12 cellular contexts compared by ENCODE assay signal in the genomic region with DNA sequence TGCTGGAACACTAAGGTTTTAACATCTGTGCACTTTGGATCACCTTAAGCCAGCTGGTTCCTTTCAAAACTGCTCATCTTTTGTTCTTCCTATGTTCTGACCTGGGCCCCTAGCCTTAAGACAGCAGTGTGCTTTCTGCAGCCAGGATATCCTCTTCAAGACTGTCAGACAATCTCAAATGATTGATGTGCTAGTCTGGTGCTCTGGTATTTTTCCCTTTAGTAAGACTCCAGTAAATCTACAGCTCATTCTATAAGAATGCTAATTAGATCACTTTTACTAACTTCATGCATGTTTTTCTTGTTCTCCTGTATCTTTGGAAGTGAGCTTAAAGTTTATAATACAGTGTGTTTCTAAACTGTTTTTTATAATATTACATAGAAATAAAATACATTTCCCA.
DNase-seq lines count a peak whose midpoint lies in the region; ATAC-seq and TF ChIP-seq lines count a peak whose summit lies in the region.
"Had no signal": no experiment of that assay in that cellular context is flagged by ENCODE, and none has a peak within 500 bp of the region (broad histone marks: within the 10 kb centered on the region; RNA-seq: fewer than 3 reads in every experiment).

No MANE protein-coding gene starts in this region.

- H3K9me2 ChIP-seq in PC-3 (replicated peaks; ENCODE audit: low read length), result no peaks in the 10 kb centered on the region

- H2BK120ac ChIP-seq in trophoblast cell (ENCODE audit: insufficient read depth, low read length, poor library complexity), result no peak overlapping the region

- ATAC-seq in PC-3 (peak; percentile 70), esophagus mucosa (peak; percentile 59)

- POLR2A ChIA-PET in PC-3 (lab: Charles Lee; ENCODE audit: unreplicated experiment), result no interaction called here

- H3K9me3 ChIP-seq in PC-3 (ENCODE audit: low read length) (no peaks in the 10 kb centered on the region), trophoblast cell (ENCODE audit: insufficient read depth, low read depth, low read length) (no peaks in the 10 kb centered on the region)

- no peaks in the 10 kb centered on the region for H3K9me3 Mint-ChIP-seq in activated T-cell treated with anti-CD3 and anti-CD28 coated beads, Interleukin-2, amount 50 U/mL, for 24 hours
- H3K9me3 Mint-ChIP-seq: brain had no signal

- H4K20me1 ChIP-seq in PC-3 (ENCODE audit: low read length), result no peaks in the 10 kb centered on the region

- intact Hi-C loops in PC-3 (cut with micrococcal nuclease), result loop anchor here (5.0 kb wide), 1 partner anchor 136 kb away; no protein-coding TSS in a partner anchor

- H3K36me3 ChIP-seq in PC-3 (ENCODE audit: low read depth, low read length) (no peaks in the 10 kb centered on the region), trophoblast cell (ENCODE audit: control insufficient read depth in 1 of 2, insufficient read depth in 2 of 2, low read length in 2 of 2) (no peaks in the 10 kb centered on the region)

- no peak overlapping the region for H2BK5ac ChIP-seq in trophoblast cell (ENCODE audit: low read depth, low read length, poor library complexity)

- no peak overlapping the region for H2AFZ ChIP-seq in PC-3 (ENCODE audit: low read length)
- no peak overlapping the region for H2AFZ ChIP-seq in trophoblast cell (ENCODE audit: insufficient read depth, low read length, poor library complexity)

- no peaks in the 10 kb centered on the region for H3K36me3 Mint-ChIP-seq in activated T-cell treated with anti-CD3 and anti-CD28 coated beads, Interleukin-2, amount 50 U/mL, for 24 hours (ENCODE audit: low read depth)
- H3K36me3 Mint-ChIP-seq: brain had no signal

- H3K23ac ChIP-seq in trophoblast cell (ENCODE audit: low read length), result no peak overlapping the region

- no peak overlapping the region for H4K8ac ChIP-seq in trophoblast cell (ENCODE audit: low read depth, low read length)

- no peak overlapping the region for H2BK12ac ChIP-seq in trophoblast cell (ENCODE audit: low read length)

- H3K4me3 ChIP-seq in PC-3 (ENCODE audit: low read length), result no peak overlapping the region
- H3K4me3 ChIP-seq in trophoblast cell (ENCODE audit: low read depth, low read length), result no peak overlapping the region

- DNase-seq in ELR (ENCODE audit: low read depth) (peak; percentile 70), PC-3 (peak; percentile 64), trophoblast cell (peak; percentile 25 to 63), OCI-M2 (lab: John Stamatoyannopoulos, UW; ENCODE audit: unreplicated experiment) (no peak), NCI-H2081 treated with DMSO at 0.1 percent for 48 hours (lab: John Stamatoyannopoulos, UW) (no peak), NCI-H1105 (lab: John Stamatoyannopoulos, UW) (no peak)
- no peak for DNase-seq in activated T-cell treated with anti-CD3 and anti-CD28 coated beads, Interleukin-2, amount 50 U/mL, for 24 hours
- DNase-seq: activated CD8-positive, alpha-beta memory T cell treated with anti-CD3 and anti-CD28 coated beads for 24 hours; head of caudate nucleus; nucleus accumbens had no signal

- H3K27me3 Mint-ChIP-seq in activated T-cell treated with anti-CD3 and anti-CD28 coated beads, Interleukin-2, amount 50 U/mL, for 24 hours, result no peaks in the 10 kb centered on the region
- H3K27me3 Mint-ChIP-seq: brain had no signal

- H4K12ac ChIP-seq in trophoblast cell (ENCODE audit: low read depth, low read length), result no peak overlapping the region

- H3K14ac ChIP-seq in trophoblast cell (ENCODE audit: low read length), result no peak overlapping the region

- H4K91ac ChIP-seq in trophoblast cell (ENCODE audit: low read depth, low read length), result no peak overlapping the region

- H3F3A ChIP-seq in PC-3 (ENCODE audit: low read length, unreplicated experiment), result no peaks in the 10 kb centered on the region

- no peak overlapping the region for H2AK5ac ChIP-seq in trophoblast cell (ENCODE audit: low read length)

- CTCF ChIA-PET in PC-3 (lab: Charles Lee), result interaction anchor here (0.7 kb wide), 1 partner anchor 139 kb away, joined by 3 read pairs; no protein-coding TSS in a partner anchor

- peaks cover 10% of the 10 kb centered on the region for H3K79me1 ChIP-seq in trophoblast cell (ENCODE audit: low read length)

- no peak overlapping the region for H3K18ac ChIP-seq in trophoblast cell (ENCODE audit: low read length)

- no peak overlapping the region for H3K4ac ChIP-seq in trophoblast cell (ENCODE audit: low read depth, low read length)

- H3K27ac ChIP-seq in PC-3 (ENCODE audit: low read length) (no peak overlapping the region), trophoblast cell (ENCODE audit: low read depth, low read length) (peak overlapping the region; percentile 97)

- H3K4me1 ChIP-seq in PC-3 (ENCODE audit: insufficient read depth, low read length), result peaks cover 35% of the 10 kb centered on the region
- H3K4me1 ChIP-seq in trophoblast cell (ENCODE audit: control insufficient read depth in 1 of 2, insufficient read depth in 2 of 2, low read length in 2 of 2), result peaks cover 2% of the 10 kb centered on the region in 2 experiments

- no peak overlapping the region for H3K4me3 Mint-ChIP-seq in activated T-cell treated with anti-CD3 and anti-CD28 coated beads, Interleukin-2, amount 50 U/mL, for 24 hours
- H3K4me3 Mint-ChIP-seq: brain had no signal

- H3K4me2 ChIP-seq in PC-3 (ENCODE audit: low read length) (peak overlapping the region; percentile 24), trophoblast cell (ENCODE audit: low read length) (no peak overlapping the region)

- no peaks in the 10 kb centered on the region for H3K4me1 Mint-ChIP-seq in activated T-cell treated with anti-CD3 and anti-CD28 coated beads, Interleukin-2, amount 50 U/mL, for 24 hours (ENCODE audit: low read depth)

- H3K27ac Mint-ChIP-seq in activated T-cell treated with anti-CD3 and anti-CD28 coated beads, Interleukin-2, amount 50 U/mL, for 24 hours, result no peak overlapping the region

- no peak for TF ChIP-seq CTCF in PC-3 (conservative IDR thresholded peaks at IDR 0.05; ENCODE audit: low read depth, low read length)

- H3K27me3 ChIP-seq in PC-3 (ENCODE audit: low read length) (no peaks in the 10 kb centered on the region), trophoblast cell (ENCODE audit: insufficient read depth, low read length) (no peaks in the 10 kb centered on the region)

- H3K79me2 ChIP-seq in PC-3 (ENCODE audit: low read length) (no peaks in the 10 kb centered on the region), trophoblast cell (ENCODE audit: control insufficient read depth, insufficient read depth, low read length, poor library complexity) (peaks cover 2% of the 10 kb centered on the region)

- H3K9ac ChIP-seq in PC-3 (ENCODE audit: low read length) (no peak overlapping the region), trophoblast cell (ENCODE audit: low read length) (no peak overlapping the region)

- no TSS peak for BruUV-seq in PC-3 (replicated peaks; lab: Mats Ljungman, UMichigan)

Comparison
In these comparisons a context has a peak if more than half of its experiments do, and no peak if none do; other contexts are left out.
1. DNase-seq: peak in ELR (single experiment), PC-3 (single experiment) and trophoblast cell (2 of 2); none in activated T-cell treated with anti-CD3 and anti-CD28 coated beads, Interleukin-2, amount 50 U/mL, for 24 hours (single experiment), OCI-M2 (single experiment), NCI-H2081 treated with DMSO at 0.1 percent for 48 hours (single experiment) and NCI-H1105 (single experiment).